24 cellular contexts compared by ENCODE assay signal in genomic region chr9:90996154-90996788, GRCh38.
"Had no signal": no experiment of that assay in that cellular context is flagged by ENCODE, and none has a peak within 500 bp of the region (broad histone marks: within the 10 kb centered on the region; RNA-seq: fewer than 3 reads in every experiment).

No MANE protein-coding gene starts in this region.

- H3K4me3 Mint-ChIP-seq: memory B cell; natural killer cell treated with Interleukin-12 subunit alpha and Interleukin-12 subunit beta and Interleukin-15 and Interleukin-18, amount 100 ng/mL, for 72 hours; stimulated activated effector memory CD8-positive, alpha-beta T cell treated with anti-CD3 and anti-CD28 coated beads, Interleukin-12 subunit alpha, Interleukin-12 subunit beta, amount 100 ng/mL, for 72 hours had no signal

- H3K36me3 ChIP-seq: colonic mucosa, heart left ventricle, pancreas, suprapubic skin, tibial artery, upper lobe of left lung, uterus had no signal

- H3K27ac ChIP-seq: colonic mucosa, heart left ventricle, pancreas, suprapubic skin, tibial artery, upper lobe of left lung, uterus had no signal

- H3K4me3 ChIP-seq: colonic mucosa, heart left ventricle, pancreas, smooth muscle cell, suprapubic skin, tibial artery, upper lobe of left lung, uterus had no signal

- DNase-seq: colonic mucosa; dermis blood vessel endothelial cell; foreskin melanocyte; heart left ventricle; hypothalamus; kidney glomerular epithelial cell; midbrain; occipital lobe; pancreas; right cardiac atrium; stimulated activated CD4-positive, alpha-beta T cell treated with anti-CD3 and anti-CD28 coated beads, Interleukin-4, amount 100 ng/mL, for 1 hour; stimulated activated CD8-positive, alpha-beta memory T cell treated with anti-CD3 and anti-CD28 coated beads, Interleukin-4, amount 100 ng/mL, for 48 hours; stimulated activated naive CD8-positive, alpha-beta T cell treated with anti-CD3 and anti-CD28 coated beads, Interleukin-15, Interleukin-2, amounts not matched to agents 100 U/mL and 50 U/mL, for 24 hours; tibial artery; upper lobe of left lung; uterus had no signal

- H3K9me3 ChIP-seq: colonic mucosa, pancreas, suprapubic skin, tibial artery, upper lobe of left lung, uterus had no signal

- H3K4me1 Mint-ChIP-seq: memory B cell; stimulated activated effector memory CD8-positive, alpha-beta T cell treated with anti-CD3 and anti-CD28 coated beads, Interleukin-12 subunit alpha, Interleukin-12 subunit beta, amount 100 ng/mL, for 72 hours had no signal

- H3K27me3 ChIP-seq: colonic mucosa, heart left ventricle, pancreas, suprapubic skin, tibial artery, upper lobe of left lung, uterus had no signal

- H3K9me3 Mint-ChIP-seq: natural killer cell treated with Interleukin-12 subunit alpha and Interleukin-12 subunit beta and Interleukin-15 and Interleukin-18, amount 100 ng/mL, for 72 hours; stimulated activated effector memory CD8-positive, alpha-beta T cell treated with anti-CD3 and anti-CD28 coated beads, Interleukin-12 subunit alpha, Interleukin-12 subunit beta, amount 100 ng/mL, for 72 hours had no signal

- H3K4me2 ChIP-seq: smooth muscle cell had no signal

- ATAC-seq: heart left ventricle; natural killer cell treated with Interleukin-12 subunit alpha and Interleukin-12 subunit beta and Interleukin-15 and Interleukin-18, amount 100 ng/mL, for 72 hours; pancreas; right cardiac atrium; stimulated activated effector memory CD8-positive, alpha-beta T cell treated with anti-CD3 and anti-CD28 coated beads, Interleukin-12 subunit alpha, Interleukin-12 subunit beta, amount 100 ng/mL, for 72 hours; stimulated activated naive CD8-positive, alpha-beta T cell treated with anti-CD3 and anti-CD28 coated beads, Interleukin-15, Interleukin-2, amounts not matched to agents 100 U/mL and 50 U/mL, for 24 hours had no signal

- H3K36me3 Mint-ChIP-seq: memory B cell; natural killer cell treated with Interleukin-12 subunit alpha and Interleukin-12 subunit beta and Interleukin-15 and Interleukin-18, amount 100 ng/mL, for 72 hours; stimulated activated effector memory CD8-positive, alpha-beta T cell treated with anti-CD3 and anti-CD28 coated beads, Interleukin-12 subunit alpha, Interleukin-12 subunit beta, amount 100 ng/mL, for 72 hours had no signal

- H3K27ac Mint-ChIP-seq: memory B cell; natural killer cell treated with Interleukin-12 subunit alpha and Interleukin-12 subunit beta and Interleukin-15 and Interleukin-18, amount 100 ng/mL, for 72 hours; progenitor cell of endocrine pancreas; stimulated activated effector memory CD8-positive, alpha-beta T cell treated with anti-CD3 and anti-CD28 coated beads, Interleukin-12 subunit alpha, Interleukin-12 subunit beta, amount 100 ng/mL, for 72 hours had no signal

- H3K4me1 ChIP-seq: colonic mucosa, pancreas, tibial artery, upper lobe of left lung, uterus had no signal

- H3K27me3 Mint-ChIP-seq: progenitor cell of endocrine pancreas had no signal

- FAIRE-seq: endothelial cell of umbilical vein, islet of Langerhans, pancreas had no signal
